ENCODE assay signal across 18 cellular contexts in the genomic region with DNA sequence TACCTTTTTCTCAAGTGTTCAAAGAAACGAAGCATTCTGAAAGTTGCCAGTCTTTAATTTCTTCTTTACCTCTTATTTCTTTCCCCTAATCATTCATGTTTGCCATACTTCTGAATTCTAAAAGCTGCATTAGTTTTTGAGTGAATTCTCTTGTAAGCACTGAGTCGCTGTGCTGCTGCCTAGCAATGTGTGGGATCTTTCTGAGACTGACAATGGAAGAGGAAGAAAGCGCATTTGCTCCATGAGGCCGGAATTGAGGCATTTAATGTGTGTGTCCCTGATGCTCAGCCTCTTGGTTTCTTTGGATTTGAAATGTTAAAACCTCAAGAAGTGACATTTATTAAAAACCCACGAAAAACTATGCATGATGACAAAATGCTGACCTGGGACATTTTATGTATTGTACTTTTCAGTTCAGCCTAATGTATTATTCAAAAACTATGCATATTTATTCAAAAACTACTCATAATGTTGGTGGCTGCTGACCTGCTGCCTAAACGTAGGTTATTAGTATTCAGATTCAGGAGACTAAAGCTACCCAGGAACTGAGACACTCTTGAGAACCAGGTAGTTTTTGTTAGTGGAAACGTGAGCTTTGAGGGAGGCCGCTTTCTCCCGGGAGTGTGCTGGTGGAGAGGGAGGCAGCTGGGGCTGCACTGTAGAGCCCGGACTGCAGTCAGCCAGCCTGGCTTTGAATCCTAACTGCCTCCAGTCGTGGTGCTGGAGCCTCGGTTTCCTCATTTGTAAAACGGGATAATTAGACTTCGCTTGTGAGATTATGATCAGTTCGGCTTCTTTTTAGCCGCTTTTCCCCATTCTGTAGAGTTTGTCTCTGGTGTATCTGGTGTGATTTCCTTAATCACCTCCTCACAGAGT. TPM values are rescaled to one million over a fixed set of nuclear protein-coding genes. Genes with fewer than 3 reads are reported as not detected.
DNase-seq lines count a peak whose midpoint lies in the region; ATAC-seq, FAIRE-seq and TF ChIP-seq lines count a peak whose summit lies in the region.
"Had no signal": no experiment of that assay in that cellular context is flagged by ENCODE, and none has a peak within 500 bp of the region (broad histone marks: within the 10 kb centered on the region; RNA-seq: fewer than 3 reads in every experiment).

No MANE protein-coding gene starts in this region.

- 86% methylated on average over 16 of the region's 16 CpGs for WGBS in A549 (ENCODE audit: missing lambda C conversion rate)

- H3K9ac ChIP-seq in Loucy (ENCODE audit: low read depth, low read length, poor library complexity, severe bottlenecking) = peak overlapping the region; percentile 79
- H3K9ac ChIP-seq in colonic mucosa (ENCODE audit: low read depth in 2 of 2, low read length in 2 of 2) = no peak overlapping the region

- H3K27ac ChIP-seq in A549 (no peak overlapping the region), colonic mucosa (no peak overlapping the region)
- H3K27ac ChIP-seq: C4-2B, ovary, suprapubic skin had no signal

- no peak for TF ChIP-seq POLR2A in A549 (IDR thresholded peaks at IDR 0.05; ENCODE audit: low read length)

- H3K9me2 ChIP-seq in Loucy (replicated peaks; ENCODE audit: low read depth, low read length) = no peaks in the 10 kb centered on the region

- TF ChIP-seq EP300 in A549 (IDR thresholded peaks at IDR 0.05) = no peak

- H3K79me2 ChIP-seq in Loucy (ENCODE audit: insufficient read depth, low read length) = peaks cover 92% of the 10 kb centered on the region

- H2AFZ ChIP-seq in Loucy (ENCODE audit: low read length) = no peak overlapping the region

- H3K4me1 ChIP-seq in A549 (peaks cover 7% of the 10 kb centered on the region; the same call in 1 of the 3 replicates), Loucy (ENCODE audit: insufficient read depth, low read length, poor library complexity, severe bottlenecking) (peaks cover 89% of the 10 kb centered on the region), colonic mucosa (peaks cover 6% of the 10 kb centered on the region)

- no peak overlapping the region for H3K4me3 ChIP-seq in A549
- peak overlapping the region; percentile 80 for H3K4me3 ChIP-seq in Loucy (ENCODE audit: low read length, poor library complexity, severe bottlenecking)
- H3K4me3 ChIP-seq in colonic mucosa = no peak overlapping the region
- H3K4me3 ChIP-seq: ovary, suprapubic skin had no signal

- H3K9me3 ChIP-seq in A549 (no peaks in the 10 kb centered on the region), Loucy (ENCODE audit: insufficient read depth, low read depth, low read length) (no peaks in the 10 kb centered on the region), colonic mucosa (no peaks in the 10 kb centered on the region)
- H3K9me3 ChIP-seq: ovary, suprapubic skin had no signal

- no peak for ATAC-seq in A549

- intact Hi-C loops in colonic mucosa (cut with DNase I) = no loop called here

- CTCF ChIA-PET in A549 (lab: Yijun Ruan, JAX) = no interaction called here

- no peaks in the 10 kb centered on the region for H3K27me3 ChIP-seq in Loucy (ENCODE audit: insufficient read depth, low read length, poor library complexity, severe bottlenecking)
- no peaks in the 10 kb centered on the region for H3K27me3 ChIP-seq in colonic mucosa
- H3K27me3 ChIP-seq: ovary, suprapubic skin had no signal

- DNase-seq in A549 (ENCODE audit: low read depth in 1 of 2, low spot score in 1 of 2) (no peak), colonic mucosa (peak; percentile 11), midbrain (lab: John Stamatoyannopoulos, UW) (peak; percentile 28), SW 1271 (lab: John Stamatoyannopoulos, UW) (no peak), NCI-H2227 (lab: John Stamatoyannopoulos, UW; ENCODE audit: unreplicated experiment) (no peak), NCI-H774 (lab: John Stamatoyannopoulos, UW) (no peak), GF-D8 (lab: John Stamatoyannopoulos, UW) (no peak)
- DNase-seq: activated CD4-positive, alpha-beta T cell treated with anti-CD3 and anti-CD28 coated beads, Interleukin-2, amount 50 U/mL, for 1 hour; KG1; NCI-H446 treated with DMSO at 0.1 percent for 48 hours; SHP77; stimulated activated CD4-positive, alpha-beta T cell treated with anti-CD3 and anti-CD28 coated beads, Interleukin-4, amount 100 ng/mL, for 24 hours had no signal

- H3K36me3 ChIP-seq in Loucy (ENCODE audit: insufficient read depth, low read length) (no peaks in the 10 kb centered on the region), colonic mucosa (no peaks in the 10 kb centered on the region)
- H3K36me3 ChIP-seq: ovary, suprapubic skin had no signal

- H3F3A ChIP-seq in Loucy (ENCODE audit: low read depth) = peaks cover 4% of the 10 kb centered on the region; the same call in 1 of the 2 replicates

- POLR2A ChIA-PET in A549 (lab: Yijun Ruan, JAX) = no interaction called here

- TF ChIP-seq RAD21 in A549 (conservative IDR thresholded peaks at IDR 0.05 in 1 of 2, IDR thresholded peaks at IDR 0.05 in 1 of 2) = no peak

- TF ChIP-seq CTCF in A549 (IDR thresholded peaks at IDR 0.05) (no peak), Loucy (conservative IDR thresholded peaks at IDR 0.05; ENCODE audit: low read length) (no peak), colonic mucosa (IDR thresholded peaks at IDR 0.05) (no peak)

- H3K4me2 ChIP-seq in A549 (no peak overlapping the region), Loucy (ENCODE audit: low read depth, low read length, poor library complexity, severe bottlenecking) (peak overlapping the region; percentile 99)

- no peak for FAIRE-seq in A549 (lab: Jason Lieb, UNC)
- FAIRE-seq: H54 had no signal

- H4K20me1 ChIP-seq in Loucy (ENCODE audit: insufficient read depth, low read length, poor library complexity, severe bottlenecking) = peaks cover 47% of the 10 kb centered on the region

TF ChIP-seq in A549, 52 proteins besides CTCF, POLR2A, EP300 and RAD21:
- no peak for TF ChIP-seq NFE2L2 (conservative IDR thresholded peaks at IDR 0.05; ENCODE audit: low read length)
- TF ChIP-seq MAFK (IDR thresholded peaks at IDR 0.05; ENCODE audit: partially characterized antibody) = peak; percentile 73

RNA-seq across cellular contexts. Expression of gene RGS12, which starts 11.3 kb away (rescaled TPM):
- polyA plus RNA-seq in A549 (2011; rRNA removed) (7.4 and 8.0 TPM in 2 replicates), A549 (2017; fragmentation: RNase III; extraction: RNeasy Plus Mini Kit Qiagen cat#74134 plus additional on column Dnase treatment) (8.1 to 9.6 TPM (median 8.9 TPM) in 3 replicates)
- polyA plus RNA-seq in A549 (2012; cell fraction: cytosol; rRNA removed) = 8.5 and 10.2 TPM in 2 replicates
- polyA plus RNA-seq in A549 (2012; cell fraction: nucleus; rRNA removed) = 19.7 and 25.3 TPM in 2 replicates
- polyA minus RNA-seq in A549 (2011; rRNA and poly(A)+ RNA removed) = 7.0 and 12.3 TPM in 2 replicates
- 10 to 100 TPM; 18.0 to 25.7 TPM for total RNA-seq in colonic mucosa

RNA-seq across cellular contexts. Expression of gene MSANTD1, which starts 55.1 kb away (rescaled TPM):
- polyA plus RNA-seq in A549 (2011; rRNA removed) = 0.08 and 0.09 TPM in 2 replicates
- polyA plus RNA-seq in A549 (2012; cell fraction: cytosol; rRNA removed) = 0.09 and 0.17 TPM in 2 replicates
- polyA plus RNA-seq in A549 (2012; cell fraction: nucleus; rRNA removed) = 1.1 and 1.6 TPM in 2 replicates
- 0.12 to 0.21 TPM (median 0.17 TPM) in 3 replicates for polyA plus RNA-seq in A549 (2017; fragmentation: RNase III; extraction: RNeasy Plus Mini Kit Qiagen cat#74134 plus additional on column Dnase treatment)
- 0.12 and 0.34 TPM in 2 replicates for polyA minus RNA-seq in A549 (2011; rRNA and poly(A)+ RNA removed)
- total RNA-seq in colonic mucosa = 1 to 10 TPM in 1 of 2 donors, under 1 TPM in 1; 0.40 to 1.3 TPM
- total RNA-seq: epithelial cell of proximal tubule had no signal

Comparison
In these comparisons a context has a peak if more than half of its experiments do, and no peak if none do; other contexts are left out.
1. DNase-seq: peak in colonic mucosa (single experiment) and midbrain (single experiment); none in A549 (0 of 2), SW 1271 (0 of 2), NCI-H2227 (single experiment), NCI-H774 (single experiment) and GF-D8 (single experiment).